13 cellular contexts compared by ENCODE assay signal in genomic region chr3:135636596-135636995, GRCh38.
A peak's percentile ranks its signal among the peaks of the same experiment; 100 is the strongest.
DNase-seq lines count a peak whose midpoint lies in the region; ATAC-seq and TF ChIP-seq lines count a peak whose summit lies in the region.
"Had no signal": no experiment of that assay in that cellular context is flagged by ENCODE, and none has a peak within 500 bp of the region (broad histone marks: within the 10 kb centered on the region; RNA-seq: fewer than 3 reads in every experiment).

No MANE protein-coding gene starts in this region.

- peaks cover 28% of the 10 kb centered on the region for H3K4me1 Mint-ChIP-seq in neural crest cell
- H3K4me1 Mint-ChIP-seq: CD4-positive, alpha-beta memory T cell had no signal

- H3K27me3 ChIP-seq in MG63 = no peaks in the 10 kb centered on the region; the same call in 1 of the 2 replicates

- H3K4me3 Mint-ChIP-seq in neural crest cell = no peak overlapping the region
- H3K4me3 Mint-ChIP-seq: CD4-positive, alpha-beta memory T cell had no signal

- ATAC-seq in HG03565 (IDR thresholded peaks at IDR 0.05; ENCODE audit: unreplicated experiment) = no peak

- H3K9me3 Mint-ChIP-seq in neural crest cell = peaks cover 6% of the 10 kb centered on the region

- no peaks in the 10 kb centered on the region for H3K27me3 Mint-ChIP-seq in neural crest cell (ENCODE audit: low read depth)
- H3K27me3 Mint-ChIP-seq: CD4-positive, alpha-beta memory T cell had no signal

- H3K27ac Mint-ChIP-seq in neural crest cell (ENCODE audit: unreplicated experiment) = peak overlapping the region; percentile 21
- H3K27ac Mint-ChIP-seq: CD4-positive, alpha-beta memory T cell had no signal

- DNase-seq in SK-MEL-5 (ENCODE audit: low read depth, low spot score) (peak; percentile 5), left kidney (ENCODE audit: low read depth, low spot score) (peak; percentile 66), neural crest cell (ENCODE audit: low read depth, low spot score) (no peak), SW480 (ENCODE audit: low spot score) (no peak), MG63 (no peak)
- DNase-seq: C1 segment of cervical spinal cord; Caco-2; CD4-positive, alpha-beta memory T cell; DMS153; DND-41; GOT3; HCEC 1CT had no signal

- H3K4me3 ChIP-seq in MG63 = no peak overlapping the region

- in situ Hi-C loops in SK-MEL-5 (cut with HindIII; ENCODE audit: low pct_unique_long_range_greater_than_20kb, low sequenced_read_pairs) = no loop called here

- no peaks in the 10 kb centered on the region for H3K9me3 ChIP-seq in MG63
- H3K9me3 ChIP-seq: Caco-2 had no signal

- no peak for TF ChIP-seq CTCF in neural crest cell (conservative IDR thresholded peaks at IDR 0.05)

- no peaks in the 10 kb centered on the region for H3K36me3 ChIP-seq in MG63

- H3K36me3 Mint-ChIP-seq in neural crest cell (ENCODE audit: low read depth) = no peaks in the 10 kb centered on the region
- H3K36me3 Mint-ChIP-seq: CD4-positive, alpha-beta memory T cell had no signal

Comparison
In these comparisons a context has a peak if more than half of its experiments do, and no peak if none do; other contexts are left out.
1. DNase-seq: peak in SK-MEL-5 (single experiment) and left kidney (single experiment); none in neural crest cell (single experiment), SW480 (single experiment) and MG63 (single experiment).